ENCODE assay signal across 27 cellular contexts in the genomic region with DNA sequence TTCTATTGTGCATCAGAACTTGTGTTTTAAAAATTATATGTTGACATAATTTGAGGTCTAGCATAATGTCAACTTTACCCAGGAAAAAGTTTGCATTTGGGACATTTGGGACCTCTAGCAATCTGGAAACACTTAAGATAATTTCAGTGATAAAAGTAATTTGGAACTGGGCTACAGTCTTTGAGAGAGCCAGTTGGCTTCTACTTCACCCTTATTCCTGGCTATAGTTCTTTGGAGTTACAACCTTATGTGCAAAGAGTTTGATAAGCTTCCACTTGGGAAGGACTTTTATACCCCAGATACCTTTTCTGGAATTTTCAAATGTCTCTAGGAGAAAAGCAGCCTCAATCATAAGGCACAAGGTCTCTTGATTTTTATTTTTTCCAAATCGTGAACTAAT.
"Had no signal": no experiment of that assay in that cellular context is flagged by ENCODE, and none has a peak within 500 bp of the region (broad histone marks: within the 10 kb centered on the region; RNA-seq: fewer than 3 reads in every experiment).

No MANE protein-coding gene starts in this region.

- H3K4me3 Mint-ChIP-seq: immature natural killer cell; memory B cell; naive thymus-derived CD4-positive, alpha-beta T cell had no signal

- H3K4me3 ChIP-seq: coronary artery, dorsolateral prefrontal cortex, esophagus squamous epithelium, gastrocnemius medialis, hepatocyte, left lung, lung had no signal

- H3K9me3 ChIP-seq: gastrocnemius medialis had no signal

- H3K27ac ChIP-seq: coronary artery, dorsolateral prefrontal cortex, epithelial cell of prostate, esophagus squamous epithelium, hepatocyte, left lung had no signal

- H3K36me3 ChIP-seq: esophagus squamous epithelium, gastrocnemius medialis, left lung had no signal

- H3K4me1 ChIP-seq: esophagus squamous epithelium, left lung had no signal

- H3K27ac Mint-ChIP-seq: immature natural killer cell; memory B cell; naive thymus-derived CD4-positive, alpha-beta T cell had no signal

- H3K27me3 ChIP-seq: dorsolateral prefrontal cortex, esophagus squamous epithelium, gastrocnemius medialis, hepatocyte, left lung had no signal

- DNase-seq: dermis blood vessel endothelial cell; dorsolateral prefrontal cortex; effector CD4-positive, alpha-beta T cell; effector memory CD4-positive, alpha-beta T cell; erythroblast; esophagus squamous epithelium; foreskin fibroblast; foreskin melanocyte; gastrocnemius medialis; glutamatergic neuron; head of caudate nucleus; hypothalamus; immature natural killer cell; islet precursor cell; kidney; kidney glomerular epithelial cell; left lung; mammary epithelial cell; mesendoderm; midbrain; naive thymus-derived CD4-positive, alpha-beta T cell had no signal

- ATAC-seq: esophagus mucosa; left lung; naive thymus-derived CD4-positive, alpha-beta T cell had no signal

- H3K4me1 Mint-ChIP-seq: memory B cell had no signal
